In genomic region chr10:122981066-122981464, GRCh38 we compare ENCODE assay signal across 8 cellular contexts. TPM values are rescaled to one million over a fixed set of nuclear protein-coding genes. Genes with fewer than 3 reads are reported as not detected.
DNase-seq lines count a peak whose midpoint lies in the region; TF ChIP-seq lines count a peak whose summit lies in the region.

No MANE protein-coding gene starts in this region.

- DNase-seq in GM10266 (ENCODE audit: extremely low spot score) = peak; percentile 53
- DNase-seq in choroid plexus epithelial cell (ENCODE audit: low read depth) = peak; percentile 77
- DNase-seq in GM19240 (ENCODE audit: insufficient read length, low spot score) = no peak
- DNase-seq in NCI-H1694 treated with DMSO at 0.1 percent for 48 hours (lab: John Stamatoyannopoulos, UW) = no peak
- DNase-seq in NCI-H345 treated with DMSO at 0.1 percent for 48 hours (lab: John Stamatoyannopoulos, UW; ENCODE audit: unreplicated experiment) = no peak

- H3F3A ChIP-seq in OCI-LY1 (ENCODE audit: insufficient read depth, low read length) = no peaks in the 10 kb centered on the region

- no peaks in the 10 kb centered on the region for H4K20me1 ChIP-seq in OCI-LY1 (ENCODE audit: insufficient read depth, low read length)

- peak overlapping the region; percentile 82 for H3K4me2 ChIP-seq in OCI-LY1 (ENCODE audit: low read length)

- H2AFZ ChIP-seq in ACC112 (ENCODE audit: low read length, unreplicated experiment) = peak overlapping the region; percentile 94
- peak overlapping the region; percentile 14; the same call in 1 of the 2 replicates for H2AFZ ChIP-seq in OCI-LY1 (ENCODE audit: low read length)

- no peaks in the 10 kb centered on the region for H3K79me2 ChIP-seq in ACC112 (ENCODE audit: control insufficient read depth, insufficient read depth, low read length, unreplicated experiment)
- H3K79me2 ChIP-seq in OCI-LY1 (ENCODE audit: insufficient read depth, low read length) = no peaks in the 10 kb centered on the region

- H3K9me2 ChIP-seq in OCI-LY1 (ENCODE audit: low read depth, low read length) = no peaks in the 10 kb centered on the region

- peak; percentile 10 for TF ChIP-seq CTCF in GM10266 (IDR thresholded peaks at IDR 0.05; ENCODE audit: control insufficient read depth, insufficient read depth, low read depth, missing control alignments)
- peak; percentile 41; the same call in 1 of the 2 replicates for TF ChIP-seq CTCF in OCI-LY1 (IDR thresholded peaks at IDR 0.05; ENCODE audit: low read length)
- peak; percentile 64 for TF ChIP-seq CTCF in choroid plexus epithelial cell (conservative IDR thresholded peaks at IDR 0.05; ENCODE audit: low read depth, low read length)

- H3K27me3 ChIP-seq in ACC112 (ENCODE audit: insufficient read depth, low read length) (no peaks in the 10 kb centered on the region), OCI-LY1 (ENCODE audit: insufficient read depth, low read length) (no peaks in the 10 kb centered on the region)

- H3K36me3 ChIP-seq in ACC112 (ENCODE audit: insufficient read depth, low read length) (no peaks in the 10 kb centered on the region), OCI-LY1 (ENCODE audit: insufficient read depth, low read length) (peaks cover under 1% of the 10 kb centered on the region; the same call in 1 of the 2 replicates), mesodermal cell (ENCODE audit: control insufficient read depth, insufficient read depth, low read length) (peaks cover 9% of the 10 kb centered on the region)

- no peaks in the 10 kb centered on the region for H3K4me1 ChIP-seq in ACC112 (ENCODE audit: control insufficient read depth, insufficient read depth, low read length, unreplicated experiment)
- H3K4me1 ChIP-seq in OCI-LY1 (ENCODE audit: insufficient read depth, low read length, severe bottlenecking) = peaks cover 22% of the 10 kb centered on the region
- H3K4me1 ChIP-seq in mesodermal cell (ENCODE audit: control insufficient read depth, insufficient read depth, low read length, poor library complexity, severe bottlenecking) = no peaks in the 10 kb centered on the region

- 40% methylated on average over 1 of the region's 4 CpGs; no CpG with 5 or more reads in 1 of the 2 experiments for WGBS in mesodermal cell (ENCODE audit: insufficient coverage in 2 of 2), 2 experiments

- H3K9ac ChIP-seq in OCI-LY1 (ENCODE audit: low read length) = peak overlapping the region; percentile 57

- peak overlapping the region; percentile 89 for H3K4me3 ChIP-seq in ACC112 (ENCODE audit: low read depth, low read length)
- peak overlapping the region; percentile 69 for H3K4me3 ChIP-seq in OCI-LY1 (ENCODE audit: low read depth, low read length, poor library complexity, severe bottlenecking)
- peak overlapping the region; percentile 89 for H3K4me3 ChIP-seq in choroid plexus epithelial cell (ENCODE audit: low read depth, low read length)
- H3K4me3 ChIP-seq in mesodermal cell (ENCODE audit: extremely low read depth, insufficient read depth, low read length, poor library complexity, severe bottlenecking) = peak overlapping the region; percentile 57

- H3K9me3 ChIP-seq in OCI-LY1 (ENCODE audit: low read length) (no peaks in the 10 kb centered on the region), mesodermal cell (ENCODE audit: control insufficient read depth, low read length) (no peaks in the 10 kb centered on the region)

- H3K27ac ChIP-seq in ACC112 (ENCODE audit: low read depth, low read length) (no peak overlapping the region), OCI-LY1 (ENCODE audit: low read depth, low read length, poor library complexity, severe bottlenecking) (peak overlapping the region; percentile 16), mesodermal cell (ENCODE audit: low read depth, low read length, severe bottlenecking) (no peak overlapping the region)

RNA-seq across cellular contexts. Expression of gene PSTK, which starts 0.9 kb away (rescaled TPM):
- 7.1 TPM for polyA plus RNA-seq in mesodermal cell (2013, experiment 1 of 2)
- 7.9 TPM for polyA plus RNA-seq in mesodermal cell (2013, experiment 2 of 2)

RNA-seq across cellular contexts. Expression of gene C10orf88, which starts 27.0 kb away (rescaled TPM):
- polyA plus RNA-seq in mesodermal cell (2013, experiment 1 of 2) = 14.5 TPM
- polyA plus RNA-seq in mesodermal cell (2013, experiment 2 of 2) = 17.6 TPM

RNA-seq across cellular contexts. Expression of gene IKZF5, which starts 27.5 kb away (rescaled TPM):
- 7.1 TPM for polyA plus RNA-seq in mesodermal cell (2013, experiment 1 of 2)
- 9.1 TPM for polyA plus RNA-seq in mesodermal cell (2013, experiment 2 of 2)

RNA-seq across cellular contexts. Expression of gene ACADSB, which starts 27.7 kb away (rescaled TPM):
- polyA plus RNA-seq in mesodermal cell (2013, experiment 1 of 2) = 4.3 TPM
- 6.1 TPM for polyA plus RNA-seq in mesodermal cell (2013, experiment 2 of 2)

Comparison
In these comparisons a context has a peak if more than half of its experiments do, and no peak if none do; other contexts are left out.
1. DNase-seq: peak in GM10266 (single experiment) and choroid plexus epithelial cell (single experiment); none in GM19240 (single experiment), NCI-H1694 treated with DMSO at 0.1 percent for 48 hours (single experiment) and NCI-H345 treated with DMSO at 0.1 percent for 48 hours (single experiment).
2. CTCF ChIP-seq: peak in every context shown above with its lines; median percentile 64 in choroid plexus epithelial cell; 41 in OCI-LY1; 10 in GM10266.
3. Peak in every context shown above with its lines, with median percentiles within 50 percentile points of each other: H3K4me3 ChIP-seq.